25 cellular contexts compared by ENCODE assay signal in genomic region chr1:29193879-29194455, GRCh38. TPM values are rescaled to one million over a fixed set of nuclear protein-coding genes. Genes with fewer than 3 reads are reported as not detected.
"Had no signal": no experiment of that assay in that cellular context is flagged by ENCODE, and none has a peak within 500 bp of the region (broad histone marks: within the 10 kb centered on the region; RNA-seq: fewer than 3 reads in every experiment).

No MANE protein-coding gene starts in this region.

- H3K4me3 ChIP-seq: body of pancreas, cardiac muscle cell, heart right ventricle, lung, testis, vagina had no signal

- H3K4me3 Mint-ChIP-seq: immature natural killer cell; nephron; T-helper 2 cell treated with Interferon-gamma antibody and Interleukin-4, amounts not matched to agents 5 μg/mL and 100 μg/mL, for 36 hours had no signal

- H3K27me3 ChIP-seq: body of pancreas, cardiac muscle cell, heart right ventricle, testis, vagina had no signal

- H3K27ac ChIP-seq: body of pancreas, cardiac muscle cell, heart right ventricle, testis, vagina, VCaP had no signal

- DNase-seq: activated CD4-positive, alpha-beta T cell treated with anti-CD3 and anti-CD28 coated beads, Interleukin-2, amount 50 U/mL, for 1 hour; activated CD4-positive, CD25-positive, alpha-beta regulatory T cell treated with anti-CD3 and anti-CD28 coated beads, Interleukin-2, amount 50 U/mL, for 72 hours; activated naive CD4-positive, alpha-beta T cell; activated T-cell treated with anti-CD3 and anti-CD28 coated beads, Interleukin-2, amount 50 U/mL, for 1 hour; anterior cingulate cortex; body of pancreas; erythroblast; foreskin fibroblast; heart right ventricle; immature natural killer cell; occipital lobe; retina; stimulated activated CD4-positive, alpha-beta T cell treated with anti-CD3 and anti-CD28 coated beads, Interleukin-2, amount 100 ng/mL, for 48 hours; stimulated activated CD8-positive, alpha-beta memory T cell treated with anti-CD3 and anti-CD28 coated beads, Interleukin-4, amount 100 ng/mL, for 48 hours; stimulated activated naive CD4-positive, alpha-beta T cell; SW 1271; testis; trophoblast cell had no signal

- ATAC-seq: body of pancreas, heart right ventricle, left lobe of liver had no signal

- H3K36me3 ChIP-seq: cardiac muscle cell had no signal

- H3K4me1 Mint-ChIP-seq: immature natural killer cell, nephron had no signal

- H3K9me3 ChIP-seq: body of pancreas, heart right ventricle, testis, vagina had no signal

- H3K4me1 ChIP-seq: body of pancreas, heart right ventricle, testis, vagina had no signal

- H3K9me3 Mint-ChIP-seq: immature natural killer cell; nephron; T-helper 2 cell treated with Interferon-gamma antibody and Interleukin-4, amounts not matched to agents 5 μg/mL and 100 μg/mL, for 36 hours had no signal

- H3K27ac Mint-ChIP-seq: nephron; T-helper 2 cell treated with Interferon-gamma antibody and Interleukin-4, amounts not matched to agents 5 μg/mL and 100 μg/mL, for 36 hours had no signal

RNA-seq across cellular contexts. Expression of gene PTPRU, which starts 42.4 kb away (rescaled TPM):
- polyA plus RNA-seq: immature natural killer cell had no signal
